Comparison of ENCODE assay signal across 6 cellular contexts in genomic region chr19:43984687-43985000, GRCh38. TPM values are rescaled to one million over a fixed set of nuclear protein-coding genes. Genes with fewer than 3 reads are reported as not detected.
A peak's percentile ranks its signal among the peaks of the same experiment; 100 is the strongest.
DNase-seq lines count a peak whose midpoint lies in the region; ATAC-seq and TF ChIP-seq lines count a peak whose summit lies in the region.

No MANE protein-coding gene starts in this region.

- H3K36me3 ChIP-seq in PC-3 (ENCODE audit: low read depth, low read length), result peaks cover 3% of the 10 kb centered on the region
- H3K36me3 ChIP-seq in heart left ventricle, result peaks cover 0 to 23% (median 14%) of the 10 kb centered on the region in 9 donors
- H3K36me3 ChIP-seq in testis (ENCODE audit: low read depth, missing control alignments), result no peaks in the 10 kb centered on the region

- ATAC-seq in PC-3 (peak; percentile 12; the same call in 1 of the 2 replicates), heart left ventricle (peak; percentile 37 to 70 (median 50)), HG03342 (IDR thresholded peaks at IDR 0.05; ENCODE audit: unreplicated experiment) (no peak)

- in situ Hi-C loops in KBM-7 (cut with MboI; ENCODE audit: low pct_unique_long_range_greater_than_20kb, low sequenced_read_pairs), result no loop called here

- no peak for TF ChIP-seq POLR2A in heart left ventricle (IDR thresholded peaks at IDR 0.05)
- TF ChIP-seq POLR2A in testis (IDR thresholded peaks at IDR 0.05), result no peak

- 0 to 5% (median 1%) methylated on average over 11 to 14 of the region's 14 CpGs for WGBS in heart left ventricle, 4 donors
- WGBS in testis, 2 donors, result 0 to 2% methylated on average over 13 to 14 of the region's 14 CpGs

- no peaks in the 10 kb centered on the region for H3K9me2 ChIP-seq in PC-3 (replicated peaks; ENCODE audit: low read length)

- H3K27me3 ChIP-seq in PC-3 (ENCODE audit: low read length) (no peaks in the 10 kb centered on the region), heart left ventricle (no peaks in the 10 kb centered on the region), testis (no peaks in the 10 kb centered on the region)

- H3K9me3 ChIP-seq in PC-3 (ENCODE audit: low read length) (no peaks in the 10 kb centered on the region), heart left ventricle (peaks cover 0 to 33% (median 12%) of the 10 kb centered on the region in 12 donors), testis (no peaks in the 10 kb centered on the region)

- CTCF ChIA-PET in PC-3 (lab: Charles Lee), result no interaction called here

- no peaks in the 10 kb centered on the region for H3F3A ChIP-seq in PC-3 (ENCODE audit: low read length, unreplicated experiment)

- H3K4me1 ChIP-seq in PC-3 (ENCODE audit: insufficient read depth, low read length) (no peaks in the 10 kb centered on the region), heart left ventricle (peaks cover 0 to 15% (median 7%) of the 10 kb centered on the region in 12 donors), testis (no peaks in the 10 kb centered on the region)

- BruUV-seq in PC-3 (replicated peaks; lab: Mats Ljungman, UMichigan), result TSS peak; percentile 77

- H3K9ac ChIP-seq in PC-3 (ENCODE audit: low read length), result peak overlapping the region; percentile 49

- peak overlapping the region; percentile 81 for H3K4me3 ChIP-seq in PC-3 (ENCODE audit: low read length)
- peak overlapping the region; percentile 51 to 89 (median 72) for H3K4me3 ChIP-seq in heart left ventricle
- H3K4me3 ChIP-seq in testis, result peak overlapping the region; percentile 79 to 82

- DNase-seq in COLO668 (lab: John Stamatoyannopoulos, UW; ENCODE audit: unreplicated experiment) (peak; percentile 35), PC-3 (no peak), heart left ventricle (peak in 4 of 5 donors; percentile 20 to 42 (median 26)), testis (peak; percentile 28), KBM-7 (no peak)

- peaks cover 13% of the 10 kb centered on the region for H3K79me2 ChIP-seq in PC-3 (ENCODE audit: low read length)

- H2AFZ ChIP-seq in PC-3 (ENCODE audit: low read length), result peak overlapping the region; percentile 97

- no peak overlapping the region for H3K27ac ChIP-seq in PC-3 (ENCODE audit: low read length)
- peak overlapping the region in 11 of 12 donors; percentile 63 to 91 (median 76) for H3K27ac ChIP-seq in heart left ventricle
- peak overlapping the region in 1 of 2 donors; percentile 66 for H3K27ac ChIP-seq in testis

- TF ChIP-seq CTCF in PC-3 (conservative IDR thresholded peaks at IDR 0.05; ENCODE audit: low read depth, low read length) (no peak), heart left ventricle (IDR thresholded peaks at IDR 0.05) (no peak), testis (IDR thresholded peaks at IDR 0.05) (no peak)

- peak overlapping the region; percentile 80 for H3K4me2 ChIP-seq in PC-3 (ENCODE audit: low read length)

- intact Hi-C loops in PC-3 (cut with micrococcal nuclease) (loop anchor here (1.0 to 2.0 kb wide), 2 partner anchors 18 to 110 kb away; partner anchors contain the start of genes ZNF224 and ZNF230), heart left ventricle (cut with DNase I) (loop anchor here in 6 of 10 donors (1.0 to 10.0 kb wide), 7 partner anchors 18 to 180 kb away; partner anchors contain the start of genes ZNF230 (in 6 of the 6), ZNF45 (in 2 of the 6), ZNF221 (in 1 of the 6) and ZNF225 (in 1 of the 6)), testis (cut with DNase I; ENCODE audit: low total_unique reads) (no loop called here)

- POLR2A ChIA-PET in PC-3 (lab: Charles Lee; ENCODE audit: unreplicated experiment), result no interaction called here

- H4K20me1 ChIP-seq in PC-3 (ENCODE audit: low read length), result no peaks in the 10 kb centered on the region

RNA-seq across cellular contexts. Expression of gene ZNF155, which starts 0.7 kb away (rescaled TPM):
- total RNA-seq in PC-3 (2014; rRNA removed) (3.1 and 4.4 TPM in 2 replicates), heart left ventricle (1 to 10 TPM; 4.0 to 7.7 (median 6.6) TPM), testis (1 to 10 TPM; 8.2 to 8.7 TPM)
- polyA plus RNA-seq in heart left ventricle (1 to 10 TPM; 4.9 to 5.1 TPM), testis (ENCODE audit: insufficient read depth, low read depth, low replicate concordance) (7.4 TPM)

RNA-seq across cellular contexts. Expression of gene ZNF230, which starts 18.1 kb away (rescaled TPM):
- total RNA-seq in PC-3 (2014; rRNA removed) (0.52 and 1.0 TPM in 2 replicates), heart left ventricle (1 to 10 TPM; 1.7 to 4.3 (median 2.5) TPM), testis (1 to 10 TPM; 3.3 to 4.6 TPM)
- polyA plus RNA-seq in heart left ventricle (1 to 10 TPM; 1.8 to 1.9 TPM), testis (ENCODE audit: insufficient read depth, low read depth, low replicate concordance) (5.6 TPM)

RNA-seq across cellular contexts. Expression of gene ZNF221, which starts 33.6 kb away (rescaled TPM):
- total RNA-seq in PC-3 (2014; rRNA removed), result 0.55 and 2.1 TPM in 2 replicates
- total RNA-seq in heart left ventricle, result 1 to 10 TPM; 2.6 to 6.7 (median 3.9) TPM
- polyA plus RNA-seq in heart left ventricle, result 1 to 10 TPM; 2.4 to 2.9 TPM
- 1 to 10 TPM; 8.1 to 9.1 TPM for total RNA-seq in testis
- 2.2 TPM for polyA plus RNA-seq in testis (ENCODE audit: insufficient read depth, low read depth, low replicate concordance)

RNA-seq across cellular contexts. Expression of gene ZNF222, which starts 40.5 kb away (rescaled TPM):
- total RNA-seq in PC-3 (2014; rRNA removed) (0.95 and 2.0 TPM in 2 replicates), heart left ventricle (1 to 10 TPM; 2.3 to 5.0 (median 3.9) TPM), testis (1 to 10 TPM; 4.2 to 6.5 TPM)
- polyA plus RNA-seq in heart left ventricle (1 to 10 TPM; 2.1 to 7.7 TPM), testis (ENCODE audit: insufficient read depth, low read depth, low replicate concordance) (15.4 TPM)

RNA-seq across cellular contexts. Expression of gene ZNF45, which starts 49.6 kb away (rescaled TPM):
- total RNA-seq in PC-3 (2014; rRNA removed), result 5.8 and 7.8 TPM in 2 replicates
- 1 to 10 TPM; 4.0 to 9.9 (median 7.2) TPM for total RNA-seq in heart left ventricle
- polyA plus RNA-seq in heart left ventricle, result 1 to 10 TPM; 2.4 to 5.4 TPM
- total RNA-seq in testis, result 10 to 100 TPM; 10.5 to 10.7 TPM
- 9.4 TPM for polyA plus RNA-seq in testis (ENCODE audit: insufficient read depth, low read depth, low replicate concordance)

Comparison
In these comparisons a context has a peak if more than half of its experiments do, and no peak if none do; other contexts are left out.
1. DNase-seq: peak in COLO668 (single experiment), heart left ventricle (4 of 5) and testis (single experiment); none in PC-3 (single experiment) and KBM-7 (single experiment).
2. Peak in every context shown above with its lines, with median percentiles within 50 percentile points of each other: H3K4me3 ChIP-seq.